ENCODE assay signal across 11 cellular contexts in genomic region chr9:113380869-113381378, GRCh38. TPM values are rescaled to one million over a fixed set of nuclear protein-coding genes. Genes with fewer than 3 reads are reported as not detected.
A peak's percentile ranks its signal among the peaks of the same experiment; 100 is the strongest.
DNase-seq lines count a peak whose midpoint lies in the region; ATAC-seq and TF ChIP-seq lines count a peak whose summit lies in the region.
"Had no signal": no experiment of that assay in that cellular context is flagged by ENCODE, and none has a peak within 500 bp of the region (broad histone marks: within the 10 kb centered on the region; RNA-seq: fewer than 3 reads in every experiment).

No MANE protein-coding gene starts in this region.

- H3K27me3 ChIP-seq in Peyer's patch (no peaks in the 10 kb centered on the region), suprapubic skin (no peaks in the 10 kb centered on the region)

- no peak for TF ChIP-seq EP300 in suprapubic skin (IDR thresholded peaks at IDR 0.05)

- peak; percentile 31 for ATAC-seq in HG02763 (IDR thresholded peaks at IDR 0.05; ENCODE audit: unreplicated experiment)
- ATAC-seq: natural killer cell had no signal

- H3K36me3 ChIP-seq in Peyer's patch, result no peaks in the 10 kb centered on the region
- no peaks in the 10 kb centered on the region for H3K36me3 ChIP-seq in suprapubic skin

- DNase-seq in activated naive CD4-positive, alpha-beta T cell treated with anti-CD3 and anti-CD28 coated beads for 36 hours, result peak; percentile 21
- no peak for DNase-seq in activated naive CD4-positive, alpha-beta T cell (lab: John Stamatoyannopoulos, UW)
- DNase-seq in Peyer's patch (peak in 2 of 3 donors; percentile 23 to 65), suprapubic skin (ENCODE audit: low spot score in 2 of 2) (no peak), T-helper 1 cell (no peak), HK-2 (ENCODE audit: unreplicated experiment) (no peak)
- no peak for DNase-seq in activated T-helper 2 cell treated with anti-CD3 and anti-CD28 coated beads, Interferon-gamma antibody, Interleukin-2, Interleukin-4, amounts not matched to agents 10 μg/mL and 5 μg/mL and 100 μg/mL, durations not matched to agents 14 hours and 24 hours and 36 hours (ENCODE audit: low spot score)
- DNase-seq: foreskin fibroblast, natural killer cell, NCI-H2029 treated with DMSO at 0.1 percent for 48 hours had no signal

- no peak overlapping the region for H3K4me3 Mint-ChIP-seq in activated naive CD4-positive, alpha-beta T cell treated with anti-CD3 and anti-CD28 coated beads for 36 hours
- no peak overlapping the region for H3K4me3 Mint-ChIP-seq in activated T-helper 2 cell treated with anti-CD3 and anti-CD28 coated beads, Interferon-gamma antibody, Interleukin-2, Interleukin-4, amounts not matched to agents 10 μg/mL and 5 μg/mL and 100 μg/mL, durations not matched to agents 14 hours and 24 hours and 36 hours (ENCODE audit: low read depth)
- H3K4me3 Mint-ChIP-seq: natural killer cell had no signal

- H3K4me1 ChIP-seq in Peyer's patch (peaks cover 0 to 27% (median 2%) of the 10 kb centered on the region in 4 donors), suprapubic skin (peaks cover 30% of the 10 kb centered on the region)

- 46% methylated on average over 1 of the region's 1 CpG for WGBS in suprapubic skin

- H3K27ac Mint-ChIP-seq in activated naive CD4-positive, alpha-beta T cell treated with anti-CD3 and anti-CD28 coated beads for 36 hours, result no peak overlapping the region
- no peak overlapping the region for H3K27ac Mint-ChIP-seq in activated T-helper 2 cell treated with anti-CD3 and anti-CD28 coated beads, Interferon-gamma antibody, Interleukin-2, Interleukin-4, amounts not matched to agents 10 μg/mL and 5 μg/mL and 100 μg/mL, durations not matched to agents 14 hours and 24 hours and 36 hours

- no peaks in the 10 kb centered on the region for H3K9me3 ChIP-seq in Peyer's patch
- no peaks in the 10 kb centered on the region for H3K9me3 ChIP-seq in suprapubic skin

- H3K4me3 ChIP-seq in Peyer's patch (no peak overlapping the region), suprapubic skin (no peak overlapping the region)

- CTCF ChIA-PET in activated naive CD4-positive, alpha-beta T cell treated with anti-CD3 and anti-CD28 coated beads for 36 hours (lab: Charles Lee), result interaction anchor here (1.1 kb wide), 1 partner anchor 12 kb away, joined by 3 read pairs; no protein-coding TSS in a partner anchor

- peaks cover 2% of the 10 kb centered on the region for H3K36me3 Mint-ChIP-seq in activated naive CD4-positive, alpha-beta T cell treated with anti-CD3 and anti-CD28 coated beads for 36 hours (ENCODE audit: low read depth)
- H3K36me3 Mint-ChIP-seq in activated T-helper 2 cell treated with anti-CD3 and anti-CD28 coated beads, Interferon-gamma antibody, Interleukin-2, Interleukin-4, amounts not matched to agents 10 μg/mL and 5 μg/mL and 100 μg/mL, durations not matched to agents 14 hours and 24 hours and 36 hours (ENCODE audit: low read depth), result peaks cover 3% of the 10 kb centered on the region
- H3K36me3 Mint-ChIP-seq: natural killer cell had no signal

- peaks cover 5% of the 10 kb centered on the region for H3K4me1 Mint-ChIP-seq in activated naive CD4-positive, alpha-beta T cell treated with anti-CD3 and anti-CD28 coated beads for 36 hours (ENCODE audit: low read depth)
- no peaks in the 10 kb centered on the region for H3K4me1 Mint-ChIP-seq in activated T-helper 2 cell treated with anti-CD3 and anti-CD28 coated beads, Interferon-gamma antibody, Interleukin-2, Interleukin-4, amounts not matched to agents 10 μg/mL and 5 μg/mL and 100 μg/mL, durations not matched to agents 14 hours and 24 hours and 36 hours (ENCODE audit: low read depth)

- intact Hi-C loops in activated naive CD4-positive, alpha-beta T cell treated with anti-CD3 and anti-CD28 coated beads for 36 hours (cut with micrococcal nuclease), result no loop called here
- intact Hi-C loops in activated T-helper 2 cell treated with anti-CD3 and anti-CD28 coated beads, Interferon-gamma antibody, Interleukin-2, Interleukin-4, amounts not matched to agents 10 μg/mL and 5 μg/mL and 100 μg/mL, durations not matched to agents 14 hours and 24 hours and 36 hours (cut with micrococcal nuclease), result no loop called here

- TF ChIP-seq CTCF in Peyer's patch (IDR thresholded peaks at IDR 0.05) (no peak), suprapubic skin (IDR thresholded peaks at IDR 0.05) (no peak)

- no peaks in the 10 kb centered on the region for H3K9me3 Mint-ChIP-seq in activated naive CD4-positive, alpha-beta T cell treated with anti-CD3 and anti-CD28 coated beads for 36 hours
- H3K9me3 Mint-ChIP-seq in activated T-helper 2 cell treated with anti-CD3 and anti-CD28 coated beads, Interferon-gamma antibody, Interleukin-2, Interleukin-4, amounts not matched to agents 10 μg/mL and 5 μg/mL and 100 μg/mL, durations not matched to agents 14 hours and 24 hours and 36 hours, result no peaks in the 10 kb centered on the region
- H3K9me3 Mint-ChIP-seq: natural killer cell had no signal

- H3K27me3 Mint-ChIP-seq in activated naive CD4-positive, alpha-beta T cell treated with anti-CD3 and anti-CD28 coated beads for 36 hours (ENCODE audit: low read depth), result no peaks in the 10 kb centered on the region
- no peaks in the 10 kb centered on the region for H3K27me3 Mint-ChIP-seq in activated T-helper 2 cell treated with anti-CD3 and anti-CD28 coated beads, Interferon-gamma antibody, Interleukin-2, Interleukin-4, amounts not matched to agents 10 μg/mL and 5 μg/mL and 100 μg/mL, durations not matched to agents 14 hours and 24 hours and 36 hours (ENCODE audit: low read depth)

- H3K27ac ChIP-seq in Peyer's patch (peak overlapping the region in 3 of 4 donors; percentile 35 to 89 (median 79)), suprapubic skin (peak overlapping the region; percentile 77)

- TF ChIP-seq POLR2A in Peyer's patch (IDR thresholded peaks at IDR 0.05) (no peak), suprapubic skin (IDR thresholded peaks at IDR 0.05) (no peak)

RNA-seq across cellular contexts. Expression of gene HDHD3, which starts 4.1 kb away (rescaled TPM):
- total RNA-seq in activated naive CD4-positive, alpha-beta T cell treated with anti-CD3 and anti-CD28 coated beads for 36 hours, result 1 to 10 TPM; 8.9 to 9.5 TPM
- total RNA-seq in Peyer's patch (100 to 1,000 TPM in 3 of 4 donors, 10 to 100 TPM in 1; 56.1 to 258 (median 237) TPM), suprapubic skin (10 to 100 TPM; 24.9 to 69.0 (median 58.6) TPM)
- 18.7 and 18.8 TPM in 2 replicates for total RNA-seq in activated T-helper 2 cell treated with anti-CD3 and anti-CD28 coated beads, Interferon-gamma antibody, Interleukin-2, Interleukin-4, amounts not matched to agents 10 μg/mL and 5 μg/mL and 100 μg/mL, durations not matched to agents 14 hours and 24 hours and 36 hours

RNA-seq across cellular contexts. Expression of gene ALAD, which starts 20.2 kb away (rescaled TPM):
- total RNA-seq in activated naive CD4-positive, alpha-beta T cell treated with anti-CD3 and anti-CD28 coated beads for 36 hours, result 10 to 100 TPM; 16.1 to 17.7 TPM
- total RNA-seq in Peyer's patch, result 10 to 100 TPM; 44.6 to 81.4 (median 62.2) TPM
- total RNA-seq in suprapubic skin, result 10 to 100 TPM; 47.1 to 66.6 (median 53.6) TPM
- 27.9 and 28.3 TPM in 2 replicates for total RNA-seq in activated T-helper 2 cell treated with anti-CD3 and anti-CD28 coated beads, Interferon-gamma antibody, Interleukin-2, Interleukin-4, amounts not matched to agents 10 μg/mL and 5 μg/mL and 100 μg/mL, durations not matched to agents 14 hours and 24 hours and 36 hours

RNA-seq across cellular contexts. Expression of gene POLE3, which starts 29.6 kb away (rescaled TPM):
- 10 to 100 TPM; 34.1 to 37.4 TPM for total RNA-seq in activated naive CD4-positive, alpha-beta T cell treated with anti-CD3 and anti-CD28 coated beads for 36 hours
- total RNA-seq in Peyer's patch (10 to 100 TPM; 13.8 to 56.9 (median 16.4) TPM), suprapubic skin (10 to 100 TPM; 32.6 to 52.6 (median 36.6) TPM)
- total RNA-seq in activated T-helper 2 cell treated with anti-CD3 and anti-CD28 coated beads, Interferon-gamma antibody, Interleukin-2, Interleukin-4, amounts not matched to agents 10 μg/mL and 5 μg/mL and 100 μg/mL, durations not matched to agents 14 hours and 24 hours and 36 hours, result 71.0 and 73.8 TPM in 2 replicates

RNA-seq across cellular contexts. Expression of gene C9orf43, which starts 29.6 kb away (rescaled TPM):
- under 1 TPM; 0.83 to 0.84 TPM for total RNA-seq in activated naive CD4-positive, alpha-beta T cell treated with anti-CD3 and anti-CD28 coated beads for 36 hours
- total RNA-seq in Peyer's patch (1 to 10 TPM in 3 of 4 donors, not detected in 1; 1.1 to 5.0 (median 1.2) TPM), suprapubic skin (1 to 10 TPM in 3 of 4 donors, under 1 TPM in 1; 0.57 to 2.2 (median 2.1) TPM)
- total RNA-seq in activated T-helper 2 cell treated with anti-CD3 and anti-CD28 coated beads, Interferon-gamma antibody, Interleukin-2, Interleukin-4, amounts not matched to agents 10 μg/mL and 5 μg/mL and 100 μg/mL, durations not matched to agents 14 hours and 24 hours and 36 hours, result 0.48 TPM in 2 replicates

RNA-seq across cellular contexts. Expression of gene BSPRY, which starts 31.6 kb away (rescaled TPM):
- 1 to 10 TPM; 7.7 to 8.3 TPM for total RNA-seq in activated naive CD4-positive, alpha-beta T cell treated with anti-CD3 and anti-CD28 coated beads for 36 hours
- total RNA-seq in Peyer's patch (10 to 100 TPM; 11.6 to 20.8 (median 15.8) TPM), suprapubic skin (10 to 100 TPM in 3 of 4 donors, 1 to 10 TPM in 1; 8.3 to 37.3 (median 30.8) TPM)
- 11.1 and 12.5 TPM in 2 replicates for total RNA-seq in activated T-helper 2 cell treated with anti-CD3 and anti-CD28 coated beads, Interferon-gamma antibody, Interleukin-2, Interleukin-4, amounts not matched to agents 10 μg/mL and 5 μg/mL and 100 μg/mL, durations not matched to agents 14 hours and 24 hours and 36 hours

Comparison
In these comparisons a context has a peak if more than half of its experiments do, and no peak if none do; other contexts are left out.
1. DNase-seq: peak in activated naive CD4-positive, alpha-beta T cell treated with anti-CD3 and anti-CD28 coated beads for 36 hours (single experiment) and Peyer's patch (2 of 3); none in activated naive CD4-positive, alpha-beta T cell (0 of 4), suprapubic skin (0 of 2), T-helper 1 cell (0 of 5), HK-2 (single experiment) and activated T-helper 2 cell treated with anti-CD3 and anti-CD28 coated beads, Interferon-gamma antibody, Interleukin-2, Interleukin-4, amounts not matched to agents 10 μg/mL and 5 μg/mL and 100 μg/mL, durations not matched to agents 14 hours and 24 hours and 36 hours (single experiment).